13 cellular contexts compared by ENCODE assay signal in the genomic region with DNA sequence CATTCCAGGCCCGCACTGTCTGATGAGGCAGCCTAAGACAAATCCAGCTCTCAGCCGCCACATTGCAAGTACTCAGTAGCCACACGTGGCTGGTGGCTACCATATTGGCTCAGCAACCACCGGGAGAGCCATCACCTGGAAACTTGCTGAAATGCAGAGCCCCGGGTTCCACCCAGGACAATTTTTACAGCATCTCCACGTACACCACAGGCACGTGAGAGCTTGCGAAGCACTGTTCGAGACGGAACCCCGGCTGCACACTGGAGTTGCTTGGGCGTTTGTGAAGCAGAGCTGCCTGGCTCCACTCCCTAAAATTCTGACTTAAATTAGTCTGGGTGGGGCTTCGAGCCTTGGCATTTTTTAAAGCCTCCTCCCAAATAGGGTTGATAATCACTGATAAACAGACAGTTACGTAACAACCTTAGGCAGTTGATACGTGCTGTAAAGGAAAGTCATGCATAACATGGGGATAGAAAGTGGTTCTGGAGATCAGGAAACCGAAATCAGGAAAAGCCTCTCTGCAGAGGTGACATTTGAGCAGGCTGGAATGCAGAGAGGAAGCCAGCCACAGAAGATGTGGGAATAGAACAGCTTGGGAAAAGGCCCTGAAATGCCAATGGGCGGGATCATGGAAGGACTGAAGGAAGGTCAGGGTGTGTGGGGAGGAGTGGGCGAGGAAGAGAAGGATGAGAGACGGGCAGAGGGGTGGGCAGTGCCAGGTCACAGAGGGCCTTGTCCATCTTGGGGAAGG. TPM values are rescaled to one million over a fixed set of nuclear protein-coding genes. Genes with fewer than 3 reads are reported as not detected.
DNase-seq lines count a peak whose midpoint lies in the region; ATAC-seq and TF ChIP-seq lines count a peak whose summit lies in the region.
"Had no signal": no experiment of that assay in that cellular context is flagged by ENCODE, and none has a peak within 500 bp of the region (broad histone marks: within the 10 kb centered on the region; RNA-seq: fewer than 3 reads in every experiment).

No MANE protein-coding gene starts in this region.

- H3K27me3 Mint-ChIP-seq in brain = peaks cover 4% of the 10 kb centered on the region
- no peaks in the 10 kb centered on the region for H3K27me3 Mint-ChIP-seq in neural progenitor cell (ENCODE audit: insufficient read depth, low read depth)
- H3K27me3 Mint-ChIP-seq in naive thymus-derived CD8-positive, alpha-beta T cell = peaks cover 31 to 57% (median 36%) of the 10 kb centered on the region in 5 donors

- no peak overlapping the region for H3K4ac ChIP-seq in mesendoderm (ENCODE audit: low read depth, low read length)

- no peak for TF ChIP-seq CTCF in brain (conservative IDR thresholded peaks at IDR 0.05)
- TF ChIP-seq CTCF in neural progenitor cell (IDR thresholded peaks at IDR 0.05) = no peak
- no peak for TF ChIP-seq CTCF in foreskin fibroblast (IDR thresholded peaks at IDR 0.05; ENCODE audit: low read depth, low read length)
- TF ChIP-seq CTCF in breast epithelium (IDR thresholded peaks at IDR 0.05) = no peak

- 64% methylated on average over 19 of the region's 19 CpGs for WGBS in urinary bladder
- no CpG with 5 or more reads among the region's 19 CpGs for WGBS in mesendoderm (ENCODE audit: extremely low coverage, insufficient coverage, low lambda C conversion rate)

- H3K23ac ChIP-seq in mesendoderm (ENCODE audit: low read length) = no peak overlapping the region

- H4K20me1 ChIP-seq in neural progenitor cell (ENCODE audit: low read depth) = peaks cover 84% of the 10 kb centered on the region

- H3K9me3 Mint-ChIP-seq in brain (no peaks in the 10 kb centered on the region), neural progenitor cell (no peaks in the 10 kb centered on the region)
- H3K9me3 Mint-ChIP-seq in naive thymus-derived CD8-positive, alpha-beta T cell = no peaks in the 10 kb centered on the region
- H3K9me3 Mint-ChIP-seq: activated T-helper 1 cell treated with anti-CD3 and anti-CD28 coated beads, Interleukin-12 subunit alpha, Interleukin-12 subunit beta, Interleukin-2, Interleukin-4 antibody, amounts not matched to agents 30 ng/mL and 10 ng/mL and 1 ng/mL, durations not matched to agents 14 hours and 24 hours and 36 hours had no signal

- H2BK120ac ChIP-seq in mesendoderm (ENCODE audit: low read depth, low read length) = no peak overlapping the region

- H3K36me3 ChIP-seq in neural progenitor cell (no peaks in the 10 kb centered on the region), urinary bladder (ENCODE audit: insufficient read depth) (no peaks in the 10 kb centered on the region), mesendoderm (ENCODE audit: control insufficient read depth, insufficient read depth, low read length) (no peaks in the 10 kb centered on the region), breast epithelium (no peaks in the 10 kb centered on the region)
- H3K36me3 ChIP-seq: cardiac muscle cell had no signal

- no peak overlapping the region for H4K8ac ChIP-seq in mesendoderm (ENCODE audit: low read depth, low read length)

- peaks cover under 1% of the 10 kb centered on the region for H3K27me3 ChIP-seq in neural progenitor cell
- no peaks in the 10 kb centered on the region for H3K27me3 ChIP-seq in mesendoderm (ENCODE audit: insufficient read depth, low read length, poor library complexity)
- H3K27me3 ChIP-seq in breast epithelium = no peaks in the 10 kb centered on the region
- H3K27me3 ChIP-seq: cardiac muscle cell had no signal

- H3K56ac ChIP-seq in mesendoderm (ENCODE audit: low read length) = no peak overlapping the region

- no peak overlapping the region for H2BK15ac ChIP-seq in mesendoderm (replicated peaks; ENCODE audit: low read depth)

- H3K18ac ChIP-seq in mesendoderm (ENCODE audit: low read length) = no peak overlapping the region

- no peak overlapping the region for H2BK5ac ChIP-seq in mesendoderm (ENCODE audit: low read length)

- POLR2A ChIA-PET in naive thymus-derived CD8-positive, alpha-beta T cell (lab: Charles Lee) = interaction anchor here (0.5 kb wide), 1 partner anchor 8 kb away, joined by 3 read pairs; no protein-coding TSS in a partner anchor

- H3K79me1 ChIP-seq in mesendoderm (ENCODE audit: low read length) = peaks cover 9% of the 10 kb centered on the region

- peaks cover 16% of the 10 kb centered on the region for H3K36me3 Mint-ChIP-seq in brain
- peaks cover 18% of the 10 kb centered on the region for H3K36me3 Mint-ChIP-seq in neural progenitor cell
- H3K36me3 Mint-ChIP-seq in naive thymus-derived CD8-positive, alpha-beta T cell = no peaks in the 10 kb centered on the region

- no peak overlapping the region for H3K9ac ChIP-seq in neural progenitor cell
- H3K9ac ChIP-seq in mesendoderm (ENCODE audit: low read length) = no peak overlapping the region
- H3K9ac ChIP-seq: SK-N-SH had no signal

- DNase-seq in left ventricle myocardium superior (peak; percentile 46), neural progenitor cell (ENCODE audit: low spot score) (no peak), foreskin fibroblast (no peak), mesendoderm (no peak), breast epithelium (ENCODE audit: low spot score in 2 of 2) (no peak)
- DNase-seq in naive thymus-derived CD8-positive, alpha-beta T cell = no peak
- DNase-seq: activated CD4-positive, CD25-positive, alpha-beta regulatory T cell treated with anti-CD3 and anti-CD28 coated beads, Interleukin-2, amount 50 U/mL, for 72 hours; NCI-H1048; SK-N-SH had no signal

- no peak overlapping the region for H2AFZ ChIP-seq in neural progenitor cell (replicated peaks)

- H3K4me1 Mint-ChIP-seq in brain (peaks cover 82% of the 10 kb centered on the region), neural progenitor cell (peaks cover 40% of the 10 kb centered on the region)
- peaks cover 0 to 8% (median 4%) of the 10 kb centered on the region in 4 donors for H3K4me1 Mint-ChIP-seq in naive thymus-derived CD8-positive, alpha-beta T cell

- intact Hi-C loops in left ventricle myocardium superior (cut with micrococcal nuclease) = no loop called here
- intact Hi-C loops in breast epithelium (cut with DNase I; ENCODE audit: low total_unique reads) = no loop called here

- H3K4me3 Mint-ChIP-seq in brain (peak overlapping the region in 1 of 5 experiments; percentile 26), neural progenitor cell (no peak overlapping the region)
- H3K4me3 Mint-ChIP-seq in naive thymus-derived CD8-positive, alpha-beta T cell = no peak overlapping the region
- H3K4me3 Mint-ChIP-seq: activated T-helper 1 cell treated with anti-CD3 and anti-CD28 coated beads, Interleukin-12 subunit alpha, Interleukin-12 subunit beta, Interleukin-2, Interleukin-4 antibody, amounts not matched to agents 30 ng/mL and 10 ng/mL and 1 ng/mL, durations not matched to agents 14 hours and 24 hours and 36 hours had no signal

- H3K79me2 ChIP-seq in neural progenitor cell (ENCODE audit: low read depth) (peaks cover 96% of the 10 kb centered on the region), mesendoderm (ENCODE audit: control insufficient read depth, insufficient read depth, low read length) (no peaks in the 10 kb centered on the region)

- H3K4me2 ChIP-seq in neural progenitor cell (no peak overlapping the region), mesendoderm (ENCODE audit: low read length) (no peak overlapping the region)
- H3K4me2 ChIP-seq: SK-N-SH had no signal

- peak; percentile 49 for ATAC-seq in left ventricle myocardium superior
- ATAC-seq in naive thymus-derived CD8-positive, alpha-beta T cell = no peak

- H3K27ac Mint-ChIP-seq in brain = peak overlapping the region in 3 of 5 experiments; percentile 9 to 71 (median 45)
- peak overlapping the region; percentile 57 for H3K27ac Mint-ChIP-seq in neural progenitor cell
- H3K27ac Mint-ChIP-seq in naive thymus-derived CD8-positive, alpha-beta T cell = no peak overlapping the region
- H3K27ac Mint-ChIP-seq: activated T-helper 1 cell treated with anti-CD3 and anti-CD28 coated beads, Interleukin-12 subunit alpha, Interleukin-12 subunit beta, Interleukin-2, Interleukin-4 antibody, amounts not matched to agents 30 ng/mL and 10 ng/mL and 1 ng/mL, durations not matched to agents 14 hours and 24 hours and 36 hours had no signal

- peaks cover 5% of the 10 kb centered on the region for H3F3A ChIP-seq in neural progenitor cell (ENCODE audit: low read depth)

- peaks cover 11% of the 10 kb centered on the region for H3K4me1 ChIP-seq in neural progenitor cell
- no peaks in the 10 kb centered on the region for H3K4me1 ChIP-seq in urinary bladder (ENCODE audit: insufficient read depth)
- H3K4me1 ChIP-seq in mesendoderm (ENCODE audit: control insufficient read depth, low read depth, low read length) = peaks cover 2% of the 10 kb centered on the region
- peaks cover 0 to 2% of the 10 kb centered on the region in 2 donors for H3K4me1 ChIP-seq in breast epithelium

- H3K27ac ChIP-seq in neural progenitor cell = no peak overlapping the region
- H3K27ac ChIP-seq in urinary bladder (ENCODE audit: low read depth) = peak overlapping the region; percentile 41
- H3K27ac ChIP-seq in mesendoderm (ENCODE audit: low read depth, low read length) = no peak overlapping the region
- peak overlapping the region in 1 of 2 donors; percentile 64 for H3K27ac ChIP-seq in breast epithelium
- H3K27ac ChIP-seq: cardiac muscle cell had no signal

- no peak for TF ChIP-seq POLR2A in breast epithelium (IDR thresholded peaks at IDR 0.05)

- H3K9me3 ChIP-seq in neural progenitor cell (ENCODE audit: low read depth) (no peaks in the 10 kb centered on the region), breast epithelium (no peaks in the 10 kb centered on the region)
- H3K9me3 ChIP-seq: SK-N-SH had no signal

- H3K4me3 ChIP-seq in neural progenitor cell (no peak overlapping the region), urinary bladder (ENCODE audit: low read depth, low read length) (no peak overlapping the region), foreskin fibroblast (ENCODE audit: low read depth in 1 of 2, low read length in 2 of 2) (no peak overlapping the region), mesendoderm (ENCODE audit: low read length) (no peak overlapping the region), breast epithelium (no peak overlapping the region)
- H3K4me3 ChIP-seq: cardiac muscle cell had no signal

- H4K5ac ChIP-seq in mesendoderm (ENCODE audit: low read length) = no peak overlapping the region

- no peak overlapping the region for H2AK5ac ChIP-seq in mesendoderm (ENCODE audit: low read length)

RNA-seq across cellular contexts. Expression of a gene that starts 6.2 kb away (rescaled TPM):
- 7.0 TPM for polyA plus RNA-seq in brain (ENCODE audit: insufficient read depth, low read depth, low replicate concordance)
- total RNA-seq in left ventricle myocardium superior = 10.1 TPM
- 26.1 and 31.7 TPM in 2 replicates for total RNA-seq in neural progenitor cell (ENCODE audit: low replicate concordance)
- total RNA-seq in urinary bladder = 34.8 TPM
- polyA plus RNA-seq in urinary bladder = 10.2 TPM
- total RNA-seq in naive thymus-derived CD8-positive, alpha-beta T cell = not detected
- polyA plus RNA-seq in naive thymus-derived CD8-positive, alpha-beta T cell = not detected
- polyA plus RNA-seq in mesendoderm (2013, experiment 1 of 2) = 3.8 TPM
- 4.6 TPM for polyA plus RNA-seq in mesendoderm (2013, experiment 2 of 2)
- total RNA-seq in breast epithelium = 10 to 100 TPM; 14.5 to 24.2 (median 21.0) TPM

Comparison
In these comparisons a context has a peak if more than half of its experiments do, and no peak if none do; other contexts are left out.
1. H3K27ac Mint-ChIP-seq: peak in brain (3 of 5) and neural progenitor cell (single experiment); none in naive thymus-derived CD8-positive, alpha-beta T cell (0 of 10).
2. RNA of a gene that starts 6.2 kb away (total RNA-seq): 34.8 TPM in urinary bladder (single experiment), 26.1 to 31.7 TPM in neural progenitor cell, 14.5 to 24.2 TPM in breast epithelium and 10.1 TPM in left ventricle myocardium superior (single experiment); not detected in naive thymus-derived CD8-positive, alpha-beta T cell; every median in the first group is over 10 times any median in the second.